ENCODE assay signal across 19 cellular contexts in the genomic region with DNA sequence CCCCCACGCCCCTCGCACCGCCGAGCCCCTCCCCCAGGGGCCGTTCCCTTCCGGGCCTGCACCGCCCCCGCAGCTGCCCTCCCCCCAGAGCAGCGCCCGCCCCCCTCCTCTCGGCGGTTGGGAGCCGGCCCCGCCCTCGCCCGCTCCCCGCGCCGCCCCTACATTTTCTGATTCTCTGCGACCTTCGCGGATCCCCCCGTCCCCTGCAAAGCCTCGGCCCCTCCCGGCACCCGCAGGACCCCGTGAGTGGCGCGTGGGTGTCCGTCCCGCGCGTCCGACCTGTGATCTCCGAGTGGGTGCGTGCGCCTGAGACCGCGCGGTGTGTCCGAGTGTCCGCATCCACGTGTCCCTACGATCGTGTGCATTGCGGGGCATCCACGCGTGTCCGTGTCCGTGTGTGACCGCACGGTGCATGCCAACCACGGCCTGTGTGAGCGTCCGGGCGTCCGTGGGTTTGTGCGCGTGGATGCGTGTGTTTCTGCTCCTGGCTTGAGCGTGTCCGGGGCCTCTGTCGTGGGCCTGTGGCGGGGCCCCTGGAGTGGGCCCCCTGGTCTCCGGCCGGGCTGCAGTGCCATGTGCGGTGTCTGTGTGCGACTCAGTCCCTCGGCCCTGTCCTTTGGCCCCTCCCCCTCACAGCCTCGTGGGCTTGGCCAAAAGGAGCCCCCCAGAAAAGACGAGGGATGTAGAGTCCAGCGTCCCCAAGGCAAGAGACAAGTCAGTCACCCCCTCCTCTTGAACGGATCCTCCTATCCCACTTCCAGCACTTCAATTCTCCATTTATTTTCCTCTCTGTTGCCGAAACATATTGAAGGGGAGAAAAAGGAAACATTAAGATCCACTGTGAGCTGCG. TPM values are rescaled to one million over a fixed set of nuclear protein-coding genes. Genes with fewer than 3 reads are reported as not detected.
A peak's percentile ranks its signal among the peaks of the same experiment; 100 is the strongest.
DNase-seq lines count a peak whose midpoint lies in the region; ATAC-seq, FAIRE-seq and TF ChIP-seq lines count a peak whose summit lies in the region.
"Had no signal": no experiment of that assay in that cellular context is flagged by ENCODE, and none has a peak within 500 bp of the region (broad histone marks: within the 10 kb centered on the region; RNA-seq: fewer than 3 reads in every experiment).

No MANE protein-coding gene starts in this region.

- FAIRE-seq in HepG2 (lab: Jason Lieb, UNC) = no peak
- FAIRE-seq: D721Med, H54 had no signal

- H3K9me3 ChIP-seq in right lobe of liver = no peaks in the 10 kb centered on the region
- H3K9me3 ChIP-seq in HepG2 (ENCODE audit: low read length) = no peaks in the 10 kb centered on the region
- no peaks in the 10 kb centered on the region for H3K9me3 ChIP-seq in colonic mucosa
- H3K9me3 ChIP-seq in neural progenitor cell (ENCODE audit: low read depth) = no peaks in the 10 kb centered on the region

- intact Hi-C loops in right lobe of liver (cut with DNase I) (no loop called here), HepG2 (cut with micrococcal nuclease; ENCODE audit: unreplicated experiment) (no loop called here), colonic mucosa (cut with DNase I) (no loop called here)

- no TSS peak for BruUV-seq in HepG2 (replicated peaks; lab: Mats Ljungman, UMichigan)

- H3K36me3 Mint-ChIP-seq in neural progenitor cell = peaks cover 2% of the 10 kb centered on the region

- TF ChIP-seq EP300 in HepG2 (IDR thresholded peaks at IDR 0.05; ENCODE audit: low read depth in 2 of 2, low read length in 2 of 2) = no peak
- TF ChIP-seq EP300 in HepG2 (CRISPR knock-in tag; IDR thresholded peaks at IDR 0.05; ENCODE audit: borderline replicate concordance) = no peak

- H3K9ac ChIP-seq in HepG2 (ENCODE audit: insufficient read depth, low read depth, low read length) = no peak overlapping the region
- H3K9ac ChIP-seq in colonic mucosa (ENCODE audit: low read depth in 2 of 2, low read length in 2 of 2) = no peak overlapping the region
- no peak overlapping the region for H3K9ac ChIP-seq in neural progenitor cell

- peak overlapping the region; percentile 5 for H3K4me3 Mint-ChIP-seq in neural progenitor cell
- H3K4me3 Mint-ChIP-seq: T-helper 2 cell treated with Interferon-gamma antibody and Interleukin-4, amounts not matched to agents 5 μg/mL and 100 μg/mL, for 36 hours had no signal

- H3K4me2 ChIP-seq in HepG2 (ENCODE audit: low read depth, low read length) (no peak overlapping the region), neural progenitor cell (no peak overlapping the region)

- POLR2A ChIA-PET in HepG2 (lab: Yijun Ruan, JAX) = no interaction called here

- no peak overlapping the region for H3K4me3 ChIP-seq in right lobe of liver
- H3K4me3 ChIP-seq in HepG2 (replicated peaks in 1 of 3; ENCODE audit: insufficient read depth in 1 of 3, low read depth in 2 of 3, low read length in 3 of 3) = no peak overlapping the region
- no peak overlapping the region for H3K4me3 ChIP-seq in colonic mucosa
- H3K4me3 ChIP-seq in neural progenitor cell = no peak overlapping the region
- H3K4me3 ChIP-seq: lung had no signal

- in situ Hi-C loops in HepG2 (cut with HindIII; ENCODE audit: extremely low pct_ligation_motif_present, low pct_unique_long_range_greater_than_20kb) = no loop called here

- ATAC-seq in right lobe of liver (no peak), HepG2 (no peak), HG02885 (IDR thresholded peaks at IDR 0.05; ENCODE audit: poor library complexity, unreplicated experiment) (no peak)
- ATAC-seq: naive thymus-derived CD8-positive, alpha-beta T cell had no signal

- no peak for TF ChIP-seq RAD21 in HepG2 (CRISPR knock-in tag; IDR thresholded peaks at IDR 0.05)

- H3K27me3 Mint-ChIP-seq in neural progenitor cell (ENCODE audit: insufficient read depth, low read depth) = peaks cover 46% of the 10 kb centered on the region

- TF ChIP-seq POLR2A in right lobe of liver (IDR thresholded peaks at IDR 0.05) = no peak
- TF ChIP-seq POLR2A in HepG2 (IDR thresholded peaks at IDR 0.05; ENCODE audit: insufficient read depth in 1 of 2, low read depth in 2 of 2, low read length in 2 of 2) = no peak

- H2AFZ ChIP-seq in HepG2 (ENCODE audit: low read length) = no peak overlapping the region
- H2AFZ ChIP-seq in neural progenitor cell (replicated peaks) = no peak overlapping the region

- H3K79me2 ChIP-seq in HepG2 (ENCODE audit: insufficient read depth, low read length) (no peaks in the 10 kb centered on the region), neural progenitor cell (ENCODE audit: low read depth) (no peaks in the 10 kb centered on the region)

- peaks cover 5 to 10% of the 10 kb centered on the region in 2 donors for H3K27me3 ChIP-seq in right lobe of liver
- peaks cover 0 to 33% of the 10 kb centered on the region in 2 experiments; a peak in 4 of 5 replicates for H3K27me3 ChIP-seq in HepG2 (ENCODE audit: control insufficient read depth in 1 of 2, insufficient read depth in 2 of 2, low read length in 2 of 2)
- peaks cover 16% of the 10 kb centered on the region for H3K27me3 ChIP-seq in colonic mucosa
- peaks cover 75% of the 10 kb centered on the region for H3K27me3 ChIP-seq in neural progenitor cell

- H3K9me3 Mint-ChIP-seq in neural progenitor cell = peaks cover 6% of the 10 kb centered on the region
- H3K9me3 Mint-ChIP-seq: T-helper 2 cell treated with Interferon-gamma antibody and Interleukin-4, amounts not matched to agents 5 μg/mL and 100 μg/mL, for 36 hours had no signal

- TF ChIP-seq CTCF in right lobe of liver (IDR thresholded peaks at IDR 0.05) (no peak), HepG2 (CRISPR knock-in tag; IDR thresholded peaks at IDR 0.05) (no peak), colonic mucosa (IDR thresholded peaks at IDR 0.05) (no peak), neural progenitor cell (IDR thresholded peaks at IDR 0.05) (no peak)

- no peaks in the 10 kb centered on the region for H3K36me3 ChIP-seq in right lobe of liver
- H3K36me3 ChIP-seq in HepG2 (replicated peaks in 1 of 2; ENCODE audit: control insufficient read depth in 1 of 2, insufficient read depth in 2 of 2, low read length in 2 of 2) = no peaks in the 10 kb centered on the region
- H3K36me3 ChIP-seq in colonic mucosa = no peaks in the 10 kb centered on the region
- no peaks in the 10 kb centered on the region for H3K36me3 ChIP-seq in neural progenitor cell

- CTCF ChIA-PET in HepG2 (lab: Yijun Ruan, JAX; ENCODE audit: low intra/inter-chr PET ratio, low total read pairs) = no interaction called here

- DNase-seq in right lobe of liver (peak in 2 of 3 donors; percentile 29 to 48), HepG2 (ENCODE audit: low spot score) (no peak), colonic mucosa (peak; percentile 9), neural progenitor cell (ENCODE audit: low spot score) (no peak), NCI-H2171 treated with DMSO at 0.1 percent for 48 hours (lab: John Stamatoyannopoulos, UW) (no peak), NCI-H2196 (lab: John Stamatoyannopoulos, UW; ENCODE audit: unreplicated experiment) (no peak)
- DNase-seq: activated CD4-positive, alpha-beta T cell treated with anti-CD3 and anti-CD28 coated beads for 1 hour; cerebellar nuclear complex; GDM1; NCI-H446; SHP77; stimulated activated CD4-positive, alpha-beta T cell treated with anti-CD3 and anti-CD28 coated beads, Interleukin-2, amount 100 ng/mL, for 24 hours had no signal

- no peaks in the 10 kb centered on the region for H3F3A ChIP-seq in neural progenitor cell (ENCODE audit: low read depth)

- H3K27ac ChIP-seq in right lobe of liver (no peak overlapping the region), HepG2 (ENCODE audit: extremely low read length, insufficient read depth, low read length) (no peak overlapping the region), colonic mucosa (no peak overlapping the region), neural progenitor cell (no peak overlapping the region)

- H3K4me1 ChIP-seq in right lobe of liver = no peaks in the 10 kb centered on the region
- no peaks in the 10 kb centered on the region for H3K4me1 ChIP-seq in HepG2 (ENCODE audit: insufficient read depth, low read length)
- no peaks in the 10 kb centered on the region for H3K4me1 ChIP-seq in colonic mucosa
- no peaks in the 10 kb centered on the region for H3K4me1 ChIP-seq in neural progenitor cell

- peaks cover 3% of the 10 kb centered on the region for H3K4me1 Mint-ChIP-seq in neural progenitor cell

- no peak overlapping the region for H3K27ac Mint-ChIP-seq in neural progenitor cell
- H3K27ac Mint-ChIP-seq: T-helper 2 cell treated with Interferon-gamma antibody and Interleukin-4, amounts not matched to agents 5 μg/mL and 100 μg/mL, for 36 hours had no signal

- H4K20me1 ChIP-seq in HepG2 (ENCODE audit: insufficient read depth, low read length) = no peaks in the 10 kb centered on the region
- H4K20me1 ChIP-seq in neural progenitor cell (ENCODE audit: low read depth) = peaks cover 21% of the 10 kb centered on the region

- WGBS in right lobe of liver (ENCODE audit: insufficient coverage, low coverage, low lambda C conversion rate, missing lambda C conversion rate) = 37% methylated on average over 8 of the region's 75 CpGs
- WGBS in HepG2 (ENCODE audit: low lambda C conversion rate) = 78% methylated on average over 57 of the region's 75 CpGs

TF ChIP-seq in HepG2, 621 proteins besides CTCF, POLR2A, EP300 and RAD21 (continues in another document):
- TF ChIP-seq RARG (CRISPR knock-in tag; IDR thresholded peaks at IDR 0.05; ENCODE audit: low read depth) (no peak), ZSCAN25 (CRISPR knock-in tag; IDR thresholded peaks at IDR 0.05) (no peak)

RNA-seq across cellular contexts. Expression of a gene that starts 8.8 kb away (rescaled TPM):
- total RNA-seq in right lobe of liver (not detected), HepG2 (2016; rRNA removed; fragmentation: Illumina TruSeq; extraction: Trizol) (not detected in 2 replicates), colonic mucosa (not detected), neural progenitor cell (ENCODE audit: low replicate concordance) (not detected in 2 replicates)
- not detected in 2 replicates for total RNA-seq in HepG2 (2016; cell fraction: cytosol; rRNA removed; fragmentation: Illumina TruSeq; extraction: Trizol; ENCODE audit: low read depth)
- not detected in 2 replicates for total RNA-seq in HepG2 (2016; cell fraction: insoluble cytoplasmic fraction; rRNA removed; fragmentation: Illumina TruSeq; extraction: Trizol)
- total RNA-seq in HepG2 (2016; cell fraction: membrane; rRNA removed; fragmentation: Illumina TruSeq; extraction: Trizol) = not detected in 2 replicates
- not detected in 2 replicates for total RNA-seq in HepG2 (2016; cell fraction: nucleus; rRNA removed; fragmentation: Illumina TruSeq; extraction: Trizol)
- not detected in 2 replicates for polyA plus RNA-seq in HepG2 (2011; rRNA removed)
- not detected in 2 replicates for polyA plus RNA-seq in HepG2 (2011; cell fraction: cytosol; rRNA removed)
- not detected in 2 replicates for polyA plus RNA-seq in HepG2 (2011; cell fraction: nucleus; rRNA removed)
- not detected in 2 replicates for polyA plus RNA-seq in HepG2 (2012)
- not detected in 2 replicates for polyA plus RNA-seq in HepG2 (2016; cell fraction: cytosol; fragmentation: Illumina TruSeq; extraction: Trizol; ENCODE audit: low read depth)
- not detected in 2 replicates for polyA plus RNA-seq in HepG2 (2016; cell fraction: insoluble cytoplasmic fraction; fragmentation: Illumina TruSeq; extraction: Trizol; ENCODE audit: low read depth)
- not detected in 2 replicates for polyA plus RNA-seq in HepG2 (2016; cell fraction: membrane; fragmentation: Illumina TruSeq; extraction: Trizol; ENCODE audit: low read depth)
- not detected in 2 replicates for polyA plus RNA-seq in HepG2 (2016; cell fraction: nucleus; fragmentation: Illumina TruSeq; extraction: Trizol; ENCODE audit: insufficient read depth, low read depth)
- polyA minus RNA-seq in HepG2 (2011; rRNA and poly(A)+ RNA removed; ENCODE audit: low replicate concordance) = not detected in 2 replicates
- polyA minus RNA-seq in HepG2 (2011; cell fraction: cytosol; rRNA and poly(A)+ RNA removed) = not detected in 2 replicates
- not detected in 2 replicates for polyA minus RNA-seq in HepG2 (2011; cell fraction: nucleus; rRNA and poly(A)+ RNA removed)
- total RNA-seq: fibroblast of villous mesenchyme; lung; naive thymus-derived CD8-positive, alpha-beta T cell had no signal
- polyA plus RNA-seq: lung; naive thymus-derived CD8-positive, alpha-beta T cell had no signal

Comparison
In these comparisons a context has a peak if more than half of its experiments do, and no peak if none do; other contexts are left out.
1. DNase-seq: peak in right lobe of liver (2 of 3) and colonic mucosa (single experiment); none in HepG2 (single experiment), neural progenitor cell (single experiment), NCI-H2171 treated with DMSO at 0.1 percent for 48 hours (single experiment) and NCI-H2196 (single experiment).